In genomic region chr4:184375027-184375426, GRCh38 we compare ENCODE assay signal across 13 cellular contexts.
DNase-seq lines count a peak whose midpoint lies in the region; TF ChIP-seq lines count a peak whose summit lies in the region.
"Had no signal": no experiment of that assay in that cellular context is flagged by ENCODE, and none has a peak within 500 bp of the region (broad histone marks: within the 10 kb centered on the region; RNA-seq: fewer than 3 reads in every experiment).

No MANE protein-coding gene starts in this region.

- H3K27ac ChIP-seq in GM23248 (no peak overlapping the region), fibroblast of lung (ENCODE audit: insufficient read depth, low read length) (no peak overlapping the region)

- WGBS in GM23248 (ENCODE audit: low coverage in 1 of 2, low lambda C conversion rate in 2 of 2, missing lambda C conversion rate in 2 of 2), 2 experiments, result 94 to 95% methylated on average over 1 of the region's 1 CpG

- no peaks in the 10 kb centered on the region for H3K9me2 ChIP-seq in GM23248 (ENCODE audit: insufficient read depth)

- no peaks in the 10 kb centered on the region for H3K27me3 ChIP-seq in GM23248 (replicated peaks; ENCODE audit: insufficient read depth)
- no peaks in the 10 kb centered on the region for H3K27me3 ChIP-seq in fibroblast of lung (ENCODE audit: control insufficient read depth, insufficient read depth, low read length)

- peaks cover 6% of the 10 kb centered on the region; the same call in 1 of the 2 replicates for H3F3A ChIP-seq in GM23248 (ENCODE audit: insufficient read depth)

- H3K9ac ChIP-seq in GM23248 (no peak overlapping the region), fibroblast of lung (ENCODE audit: insufficient read depth, low read length) (no peak overlapping the region)

- H3K4me1 ChIP-seq in GM23248 (ENCODE audit: insufficient read depth), result no peaks in the 10 kb centered on the region
- H3K4me1 ChIP-seq in fibroblast of lung (ENCODE audit: control insufficient read depth, extremely low read depth, insufficient read depth, low read length), result no peaks in the 10 kb centered on the region

- H2AFZ ChIP-seq in GM23248 (no peak overlapping the region), fibroblast of lung (ENCODE audit: low read length) (no peak overlapping the region)

- H3K79me2 ChIP-seq in GM23248 (ENCODE audit: insufficient read depth) (no peaks in the 10 kb centered on the region), fibroblast of lung (ENCODE audit: control insufficient read depth, insufficient read depth, low read length) (no peaks in the 10 kb centered on the region)

- TF ChIP-seq CTCF in fibroblast of lung (conservative IDR thresholded peaks at IDR 0.05 in 1 of 2, IDR thresholded peaks at IDR 0.05 in 1 of 2; ENCODE audit: low read depth in 1 of 2, low read length in 2 of 2), result no peak

- peak; percentile 35 for DNase-seq in Daoy (ENCODE audit: low read depth)
- peak; percentile 14 for DNase-seq in GM23248
- peak; percentile 32 for DNase-seq in RPMI7951 (ENCODE audit: low read depth)
- peak; percentile 51 to 54 for DNase-seq in fibroblast of lung (ENCODE audit: low read depth in 2 of 2)
- no peak for DNase-seq in AG08396 (ENCODE audit: low spot score)
- no peak for DNase-seq in KBM-7
- DNase-seq in activated naive CD4-positive, alpha-beta T cell treated with anti-CD3 and anti-CD28 coated beads, Interleukin-2, amount 50 U/mL, for 16 hours, result no peak
- no peak for DNase-seq in SIG-M5 (lab: John Stamatoyannopoulos, UW)
- DNase-seq: activated CD4-positive, alpha-beta T cell treated with anti-CD3 and anti-CD28 coated beads, Interleukin-2, amount 10 ng/mL, durations not matched to agents 24 days and 14 days; activated T-cell treated with anti-CD3 and anti-CD28 coated beads, Interleukin-2, amount 50 U/mL, for 24 hours; Calu3; kidney; mesendoderm had no signal

- H3K4me3 ChIP-seq in GM23248, result no peak overlapping the region
- no peak overlapping the region for H3K4me3 ChIP-seq in fibroblast of lung (replicated peaks in 1 of 4; ENCODE audit: control extremely low read depth in 1 of 4, insufficient read depth in 1 of 4, low read depth in 3 of 4, low read length in 4 of 4)

- H3K9me3 ChIP-seq in GM23248 (ENCODE audit: low read depth) (no peaks in the 10 kb centered on the region), fibroblast of lung (ENCODE audit: control insufficient read depth, insufficient read depth, low read depth, low read length) (no peaks in the 10 kb centered on the region)

- in situ Hi-C loops in GM23248 (cut with MboI), result no loop called here
- in situ Hi-C loops in KBM-7 (cut with MboI; ENCODE audit: low pct_unique_long_range_greater_than_20kb, low sequenced_read_pairs), result no loop called here

- no peak overlapping the region for H3K4me2 ChIP-seq in GM23248 (ENCODE audit: unreplicated experiment)
- H3K4me2 ChIP-seq in fibroblast of lung (ENCODE audit: extremely low read depth, insufficient read depth, low read length), result no peak overlapping the region

- H4K20me1 ChIP-seq in GM23248 (ENCODE audit: insufficient read depth) (no peaks in the 10 kb centered on the region), fibroblast of lung (ENCODE audit: control insufficient read depth, extremely low read depth, insufficient read depth, low read length) (no peaks in the 10 kb centered on the region)

- H3K36me3 ChIP-seq in GM23248 (ENCODE audit: low read depth) (no peaks in the 10 kb centered on the region), fibroblast of lung (ENCODE audit: control insufficient read depth, insufficient read depth, low read length) (no peaks in the 10 kb centered on the region)

Comparison
In these comparisons a context has a peak if more than half of its experiments do, and no peak if none do; other contexts are left out.
1. DNase-seq: peak in Daoy (single experiment), GM23248 (single experiment), RPMI7951 (single experiment) and fibroblast of lung (2 of 2); none in AG08396 (single experiment), KBM-7 (single experiment), activated naive CD4-positive, alpha-beta T cell treated with anti-CD3 and anti-CD28 coated beads, Interleukin-2, amount 50 U/mL, for 16 hours (single experiment) and SIG-M5 (single experiment).